1 cellular context compared by ENCODE assay signal in the genomic region with DNA sequence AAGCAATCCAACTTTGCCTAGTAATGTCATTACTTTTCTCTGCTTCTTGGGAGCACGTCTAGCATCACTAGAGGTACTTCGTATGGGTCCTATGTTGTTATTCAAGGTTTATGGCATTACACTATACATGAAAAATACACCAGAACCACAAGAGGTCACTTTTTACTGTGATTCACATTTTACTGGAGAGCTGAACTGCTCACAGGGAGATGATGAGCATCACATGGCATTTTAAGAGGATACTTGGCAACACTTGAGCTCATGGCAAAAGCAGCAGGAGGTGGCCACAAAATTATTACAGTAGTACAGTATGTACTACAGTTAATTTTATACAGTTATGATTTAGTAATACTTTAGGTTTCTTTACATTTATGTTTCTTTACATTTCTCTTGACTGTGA.
TF ChIP-seq lines count a peak whose summit lies in the region.

No MANE protein-coding gene starts in this region.

TF ChIP-seq in SK-N-SH, 30 proteins besides CTCF, POLR2A, EP300 and RAD21 (continued from another document):
- TF ChIP-seq, protein P1, sequence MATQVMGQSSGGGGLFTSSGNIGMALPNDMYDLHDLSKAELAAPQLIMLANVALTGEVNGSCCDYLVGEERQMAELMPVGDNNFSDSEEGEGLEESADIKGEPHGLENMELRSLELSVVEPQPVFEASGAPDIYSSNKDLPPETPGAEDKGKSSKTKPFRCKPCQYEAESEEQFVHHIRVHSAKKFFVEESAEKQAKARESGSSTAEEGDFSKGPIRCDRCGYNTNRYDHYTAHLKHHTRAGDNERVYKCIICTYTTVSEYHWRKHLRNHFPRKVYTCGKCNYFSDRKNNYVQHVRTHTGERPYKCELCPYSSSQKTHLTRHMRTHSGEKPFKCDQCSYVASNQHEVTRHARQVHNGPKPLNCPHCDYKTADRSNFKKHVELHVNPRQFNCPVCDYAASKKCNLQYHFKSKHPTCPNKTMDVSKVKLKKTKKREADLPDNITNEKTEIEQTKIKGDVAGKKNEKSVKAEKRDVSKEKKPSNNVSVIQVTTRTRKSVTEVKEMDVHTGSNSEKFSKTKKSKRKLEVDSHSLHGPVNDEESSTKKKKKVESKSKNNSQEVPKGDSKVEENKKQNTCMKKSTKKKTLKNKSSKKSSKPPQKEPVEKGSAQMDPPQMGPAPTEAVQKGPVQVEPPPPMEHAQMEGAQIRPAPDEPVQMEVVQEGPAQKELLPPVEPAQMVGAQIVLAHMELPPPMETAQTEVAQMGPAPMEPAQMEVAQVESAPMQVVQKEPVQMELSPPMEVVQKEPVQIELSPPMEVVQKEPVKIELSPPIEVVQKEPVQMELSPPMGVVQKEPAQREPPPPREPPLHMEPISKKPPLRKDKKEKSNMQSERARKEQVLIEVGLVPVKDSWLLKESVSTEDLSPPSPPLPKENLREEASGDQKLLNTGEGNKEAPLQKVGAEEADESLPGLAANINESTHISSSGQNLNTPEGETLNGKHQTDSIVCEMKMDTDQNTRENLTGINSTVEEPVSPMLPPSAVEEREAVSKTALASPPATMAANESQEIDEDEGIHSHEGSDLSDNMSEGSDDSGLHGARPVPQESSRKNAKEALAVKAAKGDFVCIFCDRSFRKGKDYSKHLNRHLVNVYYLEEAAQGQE (IDR thresholded peaks at IDR 0.05; ENCODE audit: low read depth, low read length), result no peak
- no peak for TF ChIP-seq POLR2AphosphoS5 (IDR thresholded peaks at IDR 0.05; ENCODE audit: low read depth, low read length)
- TF ChIP-seq ELF1 (IDR thresholded peaks at IDR 0.05), result no peak
- TF ChIP-seq TAF1 (IDR thresholded peaks at IDR 0.05; ENCODE audit: borderline replicate concordance, low read depth, low read length), result no peak
- TF ChIP-seq NFIC (IDR thresholded peaks at IDR 0.05; ENCODE audit: borderline replicate concordance), result no peak
- no peak for TF ChIP-seq YY1 (IDR thresholded peaks at IDR 0.05; ENCODE audit: low read depth)
- no peak for TF ChIP-seq RCOR1 (IDR thresholded peaks at IDR 0.05; ENCODE audit: low read length)
- TF ChIP-seq FOSL2 (IDR thresholded peaks at IDR 0.05; ENCODE audit: borderline replicate concordance, low read depth), result no peak
- TF ChIP-seq MEF2A (IDR thresholded peaks at IDR 0.05; ENCODE audit: borderline replicate concordance, low read depth), result no peak
- TF ChIP-seq, protein P2, sequence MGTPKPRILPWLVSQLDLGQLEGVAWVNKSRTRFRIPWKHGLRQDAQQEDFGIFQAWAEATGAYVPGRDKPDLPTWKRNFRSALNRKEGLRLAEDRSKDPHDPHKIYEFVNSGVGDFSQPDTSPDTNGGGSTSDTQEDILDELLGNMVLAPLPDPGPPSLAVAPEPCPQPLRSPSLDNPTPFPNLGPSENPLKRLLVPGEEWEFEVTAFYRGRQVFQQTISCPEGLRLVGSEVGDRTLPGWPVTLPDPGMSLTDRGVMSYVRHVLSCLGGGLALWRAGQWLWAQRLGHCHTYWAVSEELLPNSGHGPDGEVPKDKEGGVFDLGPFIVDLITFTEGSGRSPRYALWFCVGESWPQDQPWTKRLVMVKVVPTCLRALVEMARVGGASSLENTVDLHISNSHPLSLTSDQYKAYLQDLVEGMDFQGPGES (IDR thresholded peaks at IDR 0.05; ENCODE audit: low read depth, low read length), result no peak
